6 cellular contexts compared by ENCODE assay signal in genomic region chrX:133419911-133420310, GRCh38.
"Had no signal": no experiment of that assay in that cellular context is flagged by ENCODE, and none has a peak within 500 bp of the region (broad histone marks: within the 10 kb centered on the region; RNA-seq: fewer than 3 reads in every experiment).

No MANE protein-coding gene starts in this region.

- ATAC-seq: GM12878 had no signal

- FAIRE-seq: G401.6, GM12878, GM12891, GM12892, GM19239 had no signal

- H3K4me3 ChIP-seq: GM12878 had no signal

- DNase-seq: GF-D8 had no signal
